Comparison of ENCODE assay signal across 21 cellular contexts in genomic region chr5:176538985-176539384, GRCh38. TPM values are rescaled to one million over a fixed set of nuclear protein-coding genes. Genes with fewer than 3 reads are reported as not detected.
DNase-seq lines count a peak whose midpoint lies in the region; ATAC-seq, FAIRE-seq and TF ChIP-seq lines count a peak whose summit lies in the region.
"Had no signal": no experiment of that assay in that cellular context is flagged by ENCODE, and none has a peak within 500 bp of the region (broad histone marks: within the 10 kb centered on the region; RNA-seq: fewer than 3 reads in every experiment).

No MANE protein-coding gene starts in this region.

- WGBS in upper lobe of left lung, 2 donors: 57 to 60% methylated on average over 5 of the region's 5 CpGs

- H3K27me3 ChIP-seq in fibroblast of lung (ENCODE audit: control insufficient read depth, insufficient read depth, low read length): no peaks in the 10 kb centered on the region
- no peaks in the 10 kb centered on the region for H3K27me3 ChIP-seq in upper lobe of left lung
- H3K27me3 ChIP-seq: brain microvascular endothelial cell, testis had no signal

- TF ChIP-seq POLR2A in upper lobe of left lung (IDR thresholded peaks at IDR 0.05): no peak

- H4K20me1 ChIP-seq in fibroblast of lung (ENCODE audit: control insufficient read depth, extremely low read depth, insufficient read depth, low read length): no peaks in the 10 kb centered on the region

- H3K4me3 Mint-ChIP-seq in activated naive CD8-positive, alpha-beta T cell: no peak overlapping the region
- no peak overlapping the region for H3K4me3 Mint-ChIP-seq in activated naive CD8-positive, alpha-beta T cell treated with anti-CD3 and anti-CD28 coated beads, Interleukin-2, amount 50 U/mL, for 24 hours
- no peak overlapping the region for H3K4me3 Mint-ChIP-seq in HFFc6

- H3K9me3 Mint-ChIP-seq in activated naive CD8-positive, alpha-beta T cell (ENCODE audit: low read depth): no peaks in the 10 kb centered on the region
- no peaks in the 10 kb centered on the region for H3K9me3 Mint-ChIP-seq in activated naive CD8-positive, alpha-beta T cell treated with anti-CD3 and anti-CD28 coated beads, Interleukin-2, amount 50 U/mL, for 24 hours
- H3K9me3 Mint-ChIP-seq in HFFc6: no peaks in the 10 kb centered on the region
- H3K9me3 Mint-ChIP-seq: endodermal cell had no signal

- H3K4me1 Mint-ChIP-seq in activated naive CD8-positive, alpha-beta T cell (ENCODE audit: low read depth): peaks cover 63% of the 10 kb centered on the region
- peaks cover 53% of the 10 kb centered on the region for H3K4me1 Mint-ChIP-seq in activated naive CD8-positive, alpha-beta T cell treated with anti-CD3 and anti-CD28 coated beads, Interleukin-2, amount 50 U/mL, for 24 hours
- peaks cover 43% of the 10 kb centered on the region for H3K4me1 Mint-ChIP-seq in HFFc6 (ENCODE audit: low read depth)

- H3K4me1 ChIP-seq in fibroblast of lung (ENCODE audit: control insufficient read depth, extremely low read depth, insufficient read depth, low read length): peaks cover 24% of the 10 kb centered on the region
- peaks cover 44 to 80% (median 64%) of the 10 kb centered on the region in 4 donors for H3K4me1 ChIP-seq in upper lobe of left lung

- no peak overlapping the region for H2AFZ ChIP-seq in fibroblast of lung (ENCODE audit: low read length)

- H3K79me2 ChIP-seq in fibroblast of lung (ENCODE audit: control insufficient read depth, insufficient read depth, low read length): peaks cover 17% of the 10 kb centered on the region

- H3K36me3 ChIP-seq in fibroblast of lung (ENCODE audit: control insufficient read depth, insufficient read depth, low read length): no peaks in the 10 kb centered on the region
- no peaks in the 10 kb centered on the region for H3K36me3 ChIP-seq in upper lobe of left lung
- H3K36me3 ChIP-seq: brain microvascular endothelial cell had no signal

- FAIRE-seq in HTR-8/SVneo (lab: Jason Lieb, UNC): no peak

- POLR2A ChIA-PET in RWPE1 (lab: Yijun Ruan, JAX; ENCODE audit: low non-redundant PET): no interaction called here

- DNase-seq in activated naive CD8-positive, alpha-beta T cell treated with anti-CD3 and anti-CD28 coated beads, Interleukin-2, amount 50 U/mL, for 24 hours: no peak
- DNase-seq in RWPE1 (ENCODE audit: low spot score): no peak
- no peak for DNase-seq in fibroblast of lung (ENCODE audit: low read depth in 2 of 2)
- no peak for DNase-seq in upper lobe of left lung
- DNase-seq in hepatic stellate cell (ENCODE audit: low spot score): no peak
- DNase-seq in HTR-8/SVneo (ENCODE audit: insufficient read length, low spot score): no peak
- DNase-seq in HFFc6: no peak
- DNase-seq: activated CD4-positive, CD25-positive, alpha-beta regulatory T cell treated with anti-CD3 and anti-CD28 coated beads, Interleukin-2, amount 50 U/mL, for 72 hours; AML-193; brain microvascular endothelial cell; DND-41; HCEC 1CT; islet precursor cell; NCI-H1436 treated with DMSO at 0.1 percent for 48 hours; testis had no signal

- TF ChIP-seq CTCF in RWPE1 (conservative IDR thresholded peaks at IDR 0.05; ENCODE audit: low read depth) (no peak), fibroblast of lung (conservative IDR thresholded peaks at IDR 0.05 in 1 of 2, IDR thresholded peaks at IDR 0.05 in 1 of 2; ENCODE audit: low read depth in 1 of 2, low read length in 2 of 2) (no peak), upper lobe of left lung (IDR thresholded peaks at IDR 0.05) (no peak), HFFc6 (IDR thresholded peaks at IDR 0.05) (no peak)

- CTCF ChIA-PET in RWPE1 (lab: Yijun Ruan, JAX): interaction anchor here (0.5 to 1.2 kb wide), 4 partner anchors 40 to 1619 kb away, joined by 3 to 5 read pairs (median 4); partner anchors contain the start of gene FAF2

- no peaks in the 10 kb centered on the region for H3K36me3 Mint-ChIP-seq in activated naive CD8-positive, alpha-beta T cell
- peaks cover 7% of the 10 kb centered on the region for H3K36me3 Mint-ChIP-seq in activated naive CD8-positive, alpha-beta T cell treated with anti-CD3 and anti-CD28 coated beads, Interleukin-2, amount 50 U/mL, for 24 hours (ENCODE audit: low read depth)
- H3K36me3 Mint-ChIP-seq in HFFc6 (ENCODE audit: low read depth): no peaks in the 10 kb centered on the region

- no peak overlapping the region for H3K4me3 ChIP-seq in fibroblast of lung (replicated peaks in 1 of 4; ENCODE audit: control extremely low read depth in 1 of 4, insufficient read depth in 1 of 4, low read depth in 3 of 4, low read length in 4 of 4)
- H3K4me3 ChIP-seq in upper lobe of left lung: no peak overlapping the region

- no peaks in the 10 kb centered on the region for H3K27me3 Mint-ChIP-seq in activated naive CD8-positive, alpha-beta T cell
- H3K27me3 Mint-ChIP-seq in activated naive CD8-positive, alpha-beta T cell treated with anti-CD3 and anti-CD28 coated beads, Interleukin-2, amount 50 U/mL, for 24 hours: no peaks in the 10 kb centered on the region
- peaks cover 8% of the 10 kb centered on the region for H3K27me3 Mint-ChIP-seq in HFFc6 (ENCODE audit: insufficient read depth)

- TF ChIP-seq EP300 in upper lobe of left lung (IDR thresholded peaks at IDR 0.05): no peak

- peak overlapping the region; percentile 3 for H3K4me2 ChIP-seq in fibroblast of lung (ENCODE audit: extremely low read depth, insufficient read depth, low read length)

- ATAC-seq in activated naive CD8-positive, alpha-beta T cell treated with anti-CD3 and anti-CD28 coated beads, Interleukin-2, amount 50 U/mL, for 24 hours: no peak
- no peak for ATAC-seq in upper lobe of left lung (ENCODE audit: low FRiP score in 2 of 2)
- ATAC-seq: psoas muscle had no signal

- H3K9me3 ChIP-seq in fibroblast of lung (ENCODE audit: control insufficient read depth, insufficient read depth, low read depth, low read length) (no peaks in the 10 kb centered on the region), upper lobe of left lung (no peaks in the 10 kb centered on the region)
- H3K9me3 ChIP-seq: psoas muscle, testis had no signal

- H3K27ac ChIP-seq in RWPE1: peak overlapping the region; percentile 94
- H3K27ac ChIP-seq in fibroblast of lung (ENCODE audit: insufficient read depth, low read length): no peak overlapping the region
- peak overlapping the region in 3 of 4 donors; percentile 92 to 98 (median 95) for H3K27ac ChIP-seq in upper lobe of left lung
- H3K27ac ChIP-seq: brain microvascular endothelial cell, KMS-11 had no signal

- H3K27ac Mint-ChIP-seq in activated naive CD8-positive, alpha-beta T cell: peak overlapping the region; percentile 98
- H3K27ac Mint-ChIP-seq in activated naive CD8-positive, alpha-beta T cell treated with anti-CD3 and anti-CD28 coated beads, Interleukin-2, amount 50 U/mL, for 24 hours: no peak overlapping the region
- no peak overlapping the region for H3K27ac Mint-ChIP-seq in HFFc6

- no peak overlapping the region for H3K9ac ChIP-seq in fibroblast of lung (ENCODE audit: insufficient read depth, low read length)
- H3K9ac ChIP-seq: KMS-11 had no signal

RNA-seq across cellular contexts. Expression of gene RNF44, which starts 1.8 kb away (rescaled TPM):
- 2.3 and 2.6 TPM in 2 replicates for total RNA-seq in fibroblast of lung
- polyA plus RNA-seq in fibroblast of lung: 1.4 and 2.4 TPM in 2 replicates
- 4.5 and 5.1 TPM in 2 replicates for polyA plus RNA-seq in fibroblast of lung (2012)
- polyA minus RNA-seq in fibroblast of lung (ENCODE audit: low replicate concordance): 3.4 and 5.1 TPM in 2 replicates
- 10 to 100 TPM; 13.4 to 76.5 (median 51.7) TPM for total RNA-seq in upper lobe of left lung
- 10 to 100 TPM; 10.6 to 13.4 (median 11.3) TPM for total RNA-seq in HFFc6 (2021; fragmentation: NEBNext Ultra II Directional; extraction: Animal tissue kit (Norgen Biotek cat#: 25700))

RNA-seq across cellular contexts. Expression of gene CDHR2, which starts 10.2 kb away (rescaled TPM):
- total RNA-seq in fibroblast of lung (under 0.01 TPM in 1 of 2 replicates, not detected in the other), upper lobe of left lung (under 1 TPM in 2 of 6 donors, not detected in 4; 0.30 to 0.34 TPM)
- polyA plus RNA-seq in fibroblast of lung: not detected in 2 replicates
- polyA plus RNA-seq in fibroblast of lung (2012): 0.25 and 0.44 TPM in 2 replicates
- not detected in 2 replicates for polyA minus RNA-seq in fibroblast of lung (ENCODE audit: low replicate concordance)
- total RNA-seq in HFFc6 (2021; fragmentation: NEBNext Ultra II Directional; extraction: Animal tissue kit (Norgen Biotek cat#: 25700)): not detected
- total RNA-seq: NCI-H460, RPMI7951 had no signal
